ENCODE assay signal across 1 cellular context in the genomic region with DNA sequence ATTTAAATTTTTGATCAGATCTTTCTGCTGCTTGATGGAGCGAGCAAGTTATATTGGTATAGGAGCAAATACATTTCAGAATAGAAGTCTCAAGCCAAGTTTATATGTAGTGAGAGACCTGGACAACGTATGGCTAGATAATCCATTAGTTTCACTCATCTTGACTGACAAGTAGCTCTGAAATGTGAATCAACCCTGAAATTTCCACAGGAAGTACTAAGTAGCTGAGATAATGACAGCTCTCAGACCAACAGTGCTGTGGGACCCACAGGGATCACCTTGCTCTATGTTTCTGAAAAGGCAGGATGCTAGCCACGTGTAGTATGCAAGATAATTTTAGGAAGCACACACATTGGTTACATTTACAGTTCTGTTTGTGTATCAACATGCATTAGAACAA.
TF ChIP-seq lines count a peak whose summit lies in the region.

No MANE protein-coding gene starts in this region.

TF ChIP-seq in GM23338, 12 proteins besides CTCF, POLR2A, EP300 and RAD21 (continued from another document):
- TF ChIP-seq, protein P1, sequence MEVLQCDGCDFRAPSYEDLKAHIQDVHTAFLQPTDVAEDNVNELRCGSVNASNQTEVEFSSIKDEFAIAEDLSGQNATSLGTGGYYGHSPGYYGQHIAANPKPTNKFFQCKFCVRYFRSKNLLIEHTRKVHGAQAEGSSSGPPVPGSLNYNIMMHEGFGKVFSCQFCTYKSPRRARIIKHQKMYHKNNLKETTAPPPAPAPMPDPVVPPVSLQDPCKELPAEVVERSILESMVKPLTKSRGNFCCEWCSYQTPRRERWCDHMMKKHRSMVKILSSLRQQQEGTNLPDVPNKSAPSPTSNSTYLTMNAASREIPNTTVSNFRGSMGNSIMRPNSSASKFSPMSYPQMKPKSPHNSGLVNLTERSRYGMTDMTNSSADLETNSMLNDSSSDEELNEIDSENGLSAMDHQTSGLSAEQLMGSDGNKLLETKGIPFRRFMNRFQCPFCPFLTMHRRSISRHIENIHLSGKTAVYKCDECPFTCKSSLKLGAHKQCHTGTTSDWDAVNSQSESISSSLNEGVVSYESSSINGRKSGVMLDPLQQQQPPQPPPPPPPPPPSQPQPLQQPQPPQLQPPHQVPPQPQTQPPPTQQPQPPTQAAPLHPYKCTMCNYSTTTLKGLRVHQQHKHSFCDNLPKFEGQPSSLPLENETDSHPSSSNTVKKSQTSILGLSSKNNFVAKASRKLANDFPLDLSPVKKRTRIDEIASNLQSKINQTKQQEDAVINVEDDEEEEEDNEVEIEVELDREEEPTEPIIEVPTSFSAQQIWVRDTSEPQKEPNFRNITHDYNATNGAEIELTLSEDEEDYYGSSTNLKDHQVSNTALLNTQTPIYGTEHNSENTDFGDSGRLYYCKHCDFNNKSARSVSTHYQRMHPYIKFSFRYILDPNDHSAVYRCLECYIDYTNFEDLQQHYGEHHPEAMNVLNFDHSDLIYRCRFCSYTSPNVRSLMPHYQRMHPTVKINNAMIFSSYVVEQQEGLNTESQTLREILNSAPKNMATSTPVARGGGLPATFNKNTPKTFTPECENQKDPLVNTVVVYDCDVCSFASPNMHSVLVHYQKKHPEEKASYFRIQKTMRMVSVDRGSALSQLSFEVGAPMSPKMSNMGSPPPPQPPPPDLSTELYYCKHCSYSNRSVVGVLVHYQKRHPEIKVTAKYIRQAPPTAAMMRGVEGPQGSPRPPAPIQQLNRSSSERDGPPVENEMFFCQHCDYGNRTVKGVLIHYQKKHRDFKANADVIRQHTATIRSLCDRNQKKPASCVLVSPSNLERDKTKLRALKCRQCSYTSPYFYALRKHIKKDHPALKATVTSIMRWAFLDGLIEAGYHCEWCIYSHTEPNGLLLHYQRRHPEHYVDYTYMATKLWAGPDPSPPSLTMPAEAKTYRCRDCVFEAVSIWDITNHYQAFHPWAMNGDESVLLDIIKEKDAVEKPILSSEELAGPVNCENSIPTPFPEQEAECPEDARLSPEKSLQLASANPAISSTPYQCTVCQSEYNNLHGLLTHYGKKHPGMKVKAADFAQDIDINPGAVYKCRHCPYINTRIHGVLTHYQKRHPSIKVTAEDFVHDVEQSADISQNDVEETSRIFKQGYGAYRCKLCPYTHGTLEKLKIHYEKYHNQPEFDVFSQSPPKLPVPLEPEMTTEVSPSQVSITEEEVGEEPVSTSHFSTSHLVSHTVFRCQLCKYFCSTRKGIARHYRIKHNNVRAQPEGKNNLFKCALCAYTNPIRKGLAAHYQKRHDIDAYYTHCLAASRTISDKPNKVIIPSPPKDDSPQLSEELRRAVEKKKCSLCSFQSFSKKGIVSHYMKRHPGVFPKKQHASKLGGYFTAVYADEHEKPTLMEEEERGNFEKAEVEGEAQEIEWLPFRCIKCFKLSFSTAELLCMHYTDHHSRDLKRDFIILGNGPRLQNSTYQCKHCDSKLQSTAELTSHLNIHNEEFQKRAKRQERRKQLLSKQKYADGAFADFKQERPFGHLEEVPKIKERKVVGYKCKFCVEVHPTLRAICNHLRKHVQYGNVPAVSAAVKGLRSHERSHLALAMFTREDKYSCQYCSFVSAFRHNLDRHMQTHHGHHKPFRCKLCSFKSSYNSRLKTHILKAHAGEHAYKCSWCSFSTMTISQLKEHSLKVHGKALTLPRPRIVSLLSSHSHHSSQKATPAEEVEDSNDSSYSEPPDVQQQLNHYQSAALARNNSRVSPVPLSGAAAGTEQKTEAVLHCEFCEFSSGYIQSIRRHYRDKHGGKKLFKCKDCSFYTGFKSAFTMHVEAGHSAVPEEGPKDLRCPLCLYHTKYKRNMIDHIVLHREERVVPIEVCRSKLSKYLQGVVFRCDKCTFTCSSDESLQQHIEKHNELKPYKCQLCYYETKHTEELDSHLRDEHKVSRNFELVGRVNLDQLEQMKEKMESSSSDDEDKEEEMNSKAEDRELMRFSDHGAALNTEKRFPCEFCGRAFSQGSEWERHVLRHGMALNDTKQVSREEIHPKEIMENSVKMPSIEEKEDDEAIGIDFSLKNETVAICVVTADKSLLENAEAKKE (CRISPR knock-in tag; IDR thresholded peaks at IDR 0.05), result no peak
TF ChIP-seq in GM23338: peak in this region for 0.
